Comparison of ENCODE assay signal across 1 cellular context in genomic region chr11:96817488-96817887, GRCh38.
TF ChIP-seq lines count a peak whose summit lies in the region.

No MANE protein-coding gene starts in this region.

TF ChIP-seq in K562, 482 proteins besides CTCF, POLR2A, EP300 and RAD21 (continued from another document and continues in another):
- no peak for TF ChIP-seq ZNF318 (IDR thresholded peaks at IDR 0.05; ENCODE audit: borderline replicate concordance in 1 of 2, low read depth in 1 of 2)
- no peak; a peak in 1 of 4 replicates for TF ChIP-seq MAZ (CRISPR knock-in tag; conservative IDR thresholded peaks at IDR 0.05 in 1 of 2, IDR thresholded peaks at IDR 0.05 in 1 of 2)
- no peak for TF ChIP-seq ZNF740 (CRISPR knock-in tag; IDR thresholded peaks at IDR 0.05)
- no peak for TF ChIP-seq ZNF740 (tag; IDR thresholded peaks at IDR 0.05)
- no peak for TF ChIP-seq ATF2 (CRISPR knock-in tag; IDR thresholded peaks at IDR 0.05)
- no peak for TF ChIP-seq IRF2 (CRISPR knock-in tag; IDR thresholded peaks at IDR 0.05)
- no peak for TF ChIP-seq TSC22D4 (tag; IDR thresholded peaks at IDR 0.05)
- no peak for TF ChIP-seq KDM4B (IDR thresholded peaks at IDR 0.05; ENCODE audit: borderline replicate concordance in 2 of 2, low read depth in 1 of 2)
- TF ChIP-seq THRAP3 (IDR thresholded peaks at IDR 0.05; ENCODE audit: borderline replicate concordance) = no peak
- no peak for TF ChIP-seq SP1 (CRISPR knock-in tag; IDR thresholded peaks at IDR 0.05)
- TF ChIP-seq POLR2G (IDR thresholded peaks at IDR 0.05; ENCODE audit: low read depth, low read length) = no peak
- peak; percentile 93 for TF ChIP-seq CREM (IDR thresholded peaks at IDR 0.05; ENCODE audit: low read depth)
- TF ChIP-seq CTCFL (IDR thresholded peaks at IDR 0.05; ENCODE audit: borderline replicate concordance, insufficient read depth, low read depth, low read length, poor library complexity, severe bottlenecking) = no peak
- TF ChIP-seq KLF16 (IDR thresholded peaks at IDR 0.05) = peak; percentile 83
- TF ChIP-seq HNRNPL (IDR thresholded peaks at IDR 0.05; ENCODE audit: low read depth, low read length) = no peak
- no peak for TF ChIP-seq NFXL1 (CRISPR knock-in tag; IDR thresholded peaks at IDR 0.05)
- TF ChIP-seq PML (IDR thresholded peaks at IDR 0.05; ENCODE audit: low read length) = peak; percentile 90
- no peak for TF ChIP-seq ZNF764 (CRISPR knock-in tag; IDR thresholded peaks at IDR 0.05; ENCODE audit: low read depth)
- TF ChIP-seq RBBP5 (IDR thresholded peaks at IDR 0.05; ENCODE audit: borderline replicate concordance, insufficient read depth, low read length, poor library complexity, severe bottlenecking) = no peak
- TF ChIP-seq NR2C2 (CRISPR knock-in tag; IDR thresholded peaks at IDR 0.05) = no peak
- no peak; the same call in 1 of the 2 replicates for TF ChIP-seq NR2C2 (tag; IDR thresholded peaks at IDR 0.05)
- TF ChIP-seq HMGN3 (IDR thresholded peaks at IDR 0.05; ENCODE audit: borderline replicate concordance, extremely low read depth, insufficient read length, low read depth, low read length) = peak; percentile 37
- no peak for TF ChIP-seq CHD4 (IDR thresholded peaks at IDR 0.05; ENCODE audit: insufficient read depth, insufficient replicate concordance, low read depth, low read length, poor library complexity, severe bottlenecking)
- TF ChIP-seq BACH1 (tag; IDR thresholded peaks at IDR 0.05) = peak; percentile 20; the same call in 1 of the 2 replicates
- TF ChIP-seq KDM1A (IDR thresholded peaks at IDR 0.05) = peak; percentile 97 to 98
- peak; percentile 65 for TF ChIP-seq PBX2 (CRISPR knock-in tag; IDR thresholded peaks at IDR 0.05; ENCODE audit: low read depth)
- peak; percentile 98 for TF ChIP-seq PBX2 (tag; conservative IDR thresholded peaks at IDR 0.05; ENCODE audit: low read depth)
- no peak for TF ChIP-seq BDP1 (IDR thresholded peaks at IDR 0.05; ENCODE audit: insufficient read depth, insufficient read length)
- no peak for TF ChIP-seq RFX7 (CRISPR knock-in tag; IDR thresholded peaks at IDR 0.05)
- TF ChIP-seq HINFP (tag; conservative IDR thresholded peaks at IDR 0.05; ENCODE audit: low read depth) = no peak
- no peak for TF ChIP-seq CSDE1 (IDR thresholded peaks at IDR 0.05)
- TF ChIP-seq ZBTB11 (CRISPR knock-in tag; IDR thresholded peaks at IDR 0.05) = 0 out of 6 replicates have a peak, but pooled peaks of 1 of the 3 experiments have one; percentile 37
